ENCODE assay signal across 15 cellular contexts in the genomic region with DNA sequence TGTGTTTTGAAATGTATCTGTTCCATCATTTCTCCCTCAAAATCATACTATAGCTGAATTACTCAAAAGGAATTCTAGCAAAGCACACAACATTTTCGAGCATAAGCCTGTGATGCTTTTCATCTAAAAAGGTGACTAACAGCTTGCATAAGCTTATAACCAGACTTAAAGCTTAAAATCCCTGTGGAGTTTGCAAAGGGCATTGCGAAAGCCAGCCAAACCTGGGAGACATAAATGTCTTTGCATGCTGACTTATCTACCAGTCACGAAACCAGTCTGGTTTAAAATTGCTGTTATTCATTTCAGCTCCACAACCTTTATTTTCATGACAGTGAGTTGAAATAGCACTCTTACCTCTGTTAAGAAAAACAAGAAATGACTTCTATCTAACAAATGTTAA. TPM values are rescaled to one million over a fixed set of nuclear protein-coding genes. Genes with fewer than 3 reads are reported as not detected.
DNase-seq lines count a peak whose midpoint lies in the region; ATAC-seq, FAIRE-seq and TF ChIP-seq lines count a peak whose summit lies in the region.
"Had no signal": no experiment of that assay in that cellular context is flagged by ENCODE, and none has a peak within 500 bp of the region (broad histone marks: within the 10 kb centered on the region; RNA-seq: fewer than 3 reads in every experiment).

No MANE protein-coding gene starts in this region.

- TF ChIP-seq POLR2A in GM18505 (IDR thresholded peaks at IDR 0.05; ENCODE audit: borderline replicate concordance, extremely low read depth, insufficient read depth, insufficient read length) (no peak), ovary (IDR thresholded peaks at IDR 0.05) (no peak)

- H3K4me3 ChIP-seq in Caco-2 (ENCODE audit: low read depth, low read length) = no peak overlapping the region
- H3K4me3 ChIP-seq in ovary = no peak overlapping the region
- H3K4me3 ChIP-seq: cardiac muscle cell, heart right ventricle, psoas muscle, thyroid gland had no signal

- POLR2A ChIA-PET in Caco-2 (lab: Charles Lee) = no interaction called here

- ATAC-seq in GM18505 (IDR thresholded peaks at IDR 0.05; ENCODE audit: unreplicated experiment) = no peak
- no peak for ATAC-seq in activated naive CD4-positive, alpha-beta T cell treated with anti-CD3 and anti-CD28 coated beads, Interleukin-2, amount 50 U/mL, for 72 hours
- ATAC-seq: heart right ventricle, psoas muscle had no signal

- H3K36me3 ChIP-seq in Caco-2 (ENCODE audit: control insufficient read depth, insufficient read depth, low read length) (no peaks in the 10 kb centered on the region), ovary (no peaks in the 10 kb centered on the region)
- H3K36me3 ChIP-seq: cardiac muscle cell, heart right ventricle, thyroid gland had no signal

- FAIRE-seq in HTR-8/SVneo (lab: Jason Lieb, UNC) = no peak

- H3K9me3 ChIP-seq in Caco-2 = no peaks in the 10 kb centered on the region
- H3K9me3 ChIP-seq in ovary = no peaks in the 10 kb centered on the region
- H3K9me3 ChIP-seq: heart right ventricle, psoas muscle, thyroid gland had no signal

- 51 to 57% (median 51%) methylated on average over 3 of the region's 3 CpGs for WGBS in ovary, 3 donors

- H3K27me3 Mint-ChIP-seq in Caco-2 (ENCODE audit: insufficient read depth, unreplicated experiment) = no peaks in the 10 kb centered on the region
- H3K27me3 Mint-ChIP-seq in chondrocyte (ENCODE audit: low read depth) = no peaks in the 10 kb centered on the region

- BruUV-seq in Caco-2 (replicated peaks; lab: Mats Ljungman, UMichigan) = no TSS peak

- peak overlapping the region; percentile 24 for H3K27ac Mint-ChIP-seq in Caco-2 (ENCODE audit: unreplicated experiment)
- H3K27ac Mint-ChIP-seq in chondrocyte (ENCODE audit: unreplicated experiment) = peak overlapping the region; percentile 76
- H3K27ac Mint-ChIP-seq in activated naive CD4-positive, alpha-beta T cell treated with anti-CD3 and anti-CD28 coated beads, Interleukin-2, amount 50 U/mL, for 72 hours = no peak overlapping the region

- TF ChIP-seq CTCF in Caco-2 (IDR thresholded peaks at IDR 0.05; ENCODE audit: insufficient read depth in 1 of 2, low read depth in 1 of 2, low read length in 1 of 2, severe bottlenecking in 1 of 2, unreplicated experiment in 1 of 2) = no peak
- no peak for TF ChIP-seq CTCF in chondrocyte (IDR thresholded peaks at IDR 0.05)
- TF ChIP-seq CTCF in ovary (IDR thresholded peaks at IDR 0.05) = no peak

- H3K27ac ChIP-seq in ovary = no peak overlapping the region
- H3K27ac ChIP-seq: cardiac muscle cell, heart right ventricle, psoas muscle, thyroid gland had no signal

- H3K4me3 Mint-ChIP-seq in Caco-2 (ENCODE audit: unreplicated experiment) = no peak overlapping the region
- H3K4me3 Mint-ChIP-seq in chondrocyte (ENCODE audit: unreplicated experiment) = no peak overlapping the region

- CTCF ChIA-PET in Caco-2 (lab: Charles Lee) = interaction anchor here (0.7 kb wide), 1 partner anchor 13 kb away, joined by 3 read pairs; no protein-coding TSS in a partner anchor

- no peaks in the 10 kb centered on the region for H3K9me3 Mint-ChIP-seq in Caco-2 (ENCODE audit: unreplicated experiment)
- no peaks in the 10 kb centered on the region for H3K9me3 Mint-ChIP-seq in chondrocyte (ENCODE audit: low read depth)
- H3K9me3 Mint-ChIP-seq in activated naive CD4-positive, alpha-beta T cell treated with anti-CD3 and anti-CD28 coated beads, Interleukin-2, amount 50 U/mL, for 72 hours = no peaks in the 10 kb centered on the region

- H3K36me3 Mint-ChIP-seq in Caco-2 (ENCODE audit: insufficient read depth, unreplicated experiment) (no peaks in the 10 kb centered on the region), chondrocyte (ENCODE audit: low read depth) (no peaks in the 10 kb centered on the region)
- no peaks in the 10 kb centered on the region for H3K36me3 Mint-ChIP-seq in activated naive CD4-positive, alpha-beta T cell treated with anti-CD3 and anti-CD28 coated beads, Interleukin-2, amount 50 U/mL, for 72 hours

- peaks cover 68% of the 10 kb centered on the region for H3K4me1 Mint-ChIP-seq in Caco-2 (ENCODE audit: low read depth, unreplicated experiment)
- peaks cover 48% of the 10 kb centered on the region for H3K4me1 Mint-ChIP-seq in chondrocyte (ENCODE audit: low read depth)

- intact Hi-C loops in Caco-2 (cut with micrococcal nuclease; ENCODE audit: unreplicated experiment) = no loop called here
- intact Hi-C loops in ovary (cut with DNase I) = no loop called here

- TF ChIP-seq EP300 in ovary (IDR thresholded peaks at IDR 0.05) = no peak

- H3K27me3 ChIP-seq in Caco-2 (replicated peaks; ENCODE audit: control insufficient read depth, insufficient read depth, low read length) (no peaks in the 10 kb centered on the region), ovary (no peaks in the 10 kb centered on the region)
- H3K27me3 ChIP-seq: cardiac muscle cell, heart right ventricle, thyroid gland had no signal

- DNase-seq in Caco-2 = peak in 1 of 2 experiments; percentile 49
- DNase-seq in NCI-H524 (lab: John Stamatoyannopoulos, UW) = peak; percentile 37 to 74
- no peak for DNase-seq in chondrocyte (ENCODE audit: low spot score)
- DNase-seq in myocyte (ENCODE audit: low read depth) = peak; percentile 32
- no peak for DNase-seq in HTR-8/SVneo (ENCODE audit: insufficient read length, low spot score)
- no peak for DNase-seq in activated naive CD4-positive, alpha-beta T cell treated with anti-CD3 and anti-CD28 coated beads, Interleukin-2, amount 50 U/mL, for 72 hours (ENCODE audit: low spot score in 2 of 2)
- DNase-seq in ovary = no peak
- DNase-seq: activated T-cell treated with anti-CD3 and anti-CD28 coated beads for 4 hours, heart right ventricle, NCI-H2107, psoas muscle, thyroid gland had no signal

- H3K4me1 ChIP-seq in Caco-2 (peaks cover 59% of the 10 kb centered on the region), ovary (ENCODE audit: insufficient read depth) (no peaks in the 10 kb centered on the region)
- H3K4me1 ChIP-seq: heart right ventricle, psoas muscle had no signal

RNA-seq across cellular contexts. Expression of a gene that starts 35.6 kb away (rescaled TPM):
- 17.6 and 18.7 TPM in 2 replicates for total RNA-seq in Caco-2 (2022)
- total RNA-seq in chondrocyte = not detected in 3 replicates
- total RNA-seq in myocyte = 1.0 and 1.2 TPM in 2 replicates
- 9.3 TPM for polyA plus RNA-seq in myocyte (2012)
- under 1 TPM; 0.64 to 0.98 TPM for total RNA-seq in activated naive CD4-positive, alpha-beta T cell treated with anti-CD3 and anti-CD28 coated beads, Interleukin-2, amount 50 U/mL, for 72 hours
- total RNA-seq in ovary = under 1 TPM; 0.28 to 0.82 (median 0.72) TPM
- polyA plus RNA-seq in ovary = 1 to 10 TPM in 1 of 2 donors, under 1 TPM in 1; 0.31 to 1.1 TPM
- total RNA-seq: cardiac muscle cell, lung microvascular endothelial cell, psoas muscle had no signal
- polyA plus RNA-seq: cardiac muscle cell had no signal

Comparison
In these comparisons a context has a peak if more than half of its experiments do, and no peak if none do; other contexts are left out.
1. DNase-seq: peak in NCI-H524 (2 of 2) and myocyte (single experiment); none in chondrocyte (single experiment), HTR-8/SVneo (single experiment), activated naive CD4-positive, alpha-beta T cell treated with anti-CD3 and anti-CD28 coated beads, Interleukin-2, amount 50 U/mL, for 72 hours (0 of 2) and ovary (0 of 5).
2. H3K27ac Mint-ChIP-seq: peak in Caco-2 (single experiment) and chondrocyte (single experiment); none in activated naive CD4-positive, alpha-beta T cell treated with anti-CD3 and anti-CD28 coated beads, Interleukin-2, amount 50 U/mL, for 72 hours (0 of 2).